ENCODE assay signal across 17 cellular contexts in the genomic region with DNA sequence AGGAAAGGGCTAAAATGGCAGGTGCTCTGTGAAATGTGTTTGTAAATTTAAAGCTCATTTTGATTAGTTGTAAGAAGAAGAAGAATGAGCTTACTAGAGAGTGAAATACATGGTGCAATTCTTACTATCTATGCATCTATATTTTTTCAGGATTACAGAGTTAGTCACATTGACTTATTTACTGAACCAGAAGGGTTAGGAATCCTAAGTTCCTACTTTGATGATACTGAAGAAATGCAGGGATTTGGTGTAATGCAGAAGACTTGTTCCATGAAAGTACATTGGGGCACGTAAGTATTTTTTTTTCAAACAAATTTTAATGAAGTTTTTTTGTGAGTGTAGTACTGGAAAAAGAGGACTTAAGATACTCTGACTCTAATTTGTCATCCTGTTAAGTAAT.
A peak's percentile ranks its signal among the peaks of the same experiment; 100 is the strongest.
DNase-seq lines count a peak whose midpoint lies in the region; ATAC-seq, FAIRE-seq and TF ChIP-seq lines count a peak whose summit lies in the region.
"Had no signal": no experiment of that assay in that cellular context is flagged by ENCODE, and none has a peak within 500 bp of the region (broad histone marks: within the 10 kb centered on the region; RNA-seq: fewer than 3 reads in every experiment).

No MANE protein-coding gene starts in this region.

- peak; percentile 17 for FAIRE-seq in astrocyte (lab: Jason Lieb, UNC)

- WGBS in mammary epithelial cell (ENCODE audit: low coverage, missing lambda C conversion rate): 75% methylated on average over 1 of the region's 1 CpG

- H2AFZ ChIP-seq in mammary epithelial cell (ENCODE audit: low read depth, low read length): no peak overlapping the region
- H2AFZ ChIP-seq in PC-3 (ENCODE audit: low read length): no peak overlapping the region
- H2AFZ ChIP-seq in astrocyte (ENCODE audit: low read depth, low read length): no peak overlapping the region

- peaks cover 48% of the 10 kb centered on the region for H3K79me2 ChIP-seq in mammary epithelial cell (ENCODE audit: insufficient read depth, low read length)
- peaks cover 16% of the 10 kb centered on the region for H3K79me2 ChIP-seq in PC-3 (ENCODE audit: low read length)
- no peaks in the 10 kb centered on the region for H3K79me2 ChIP-seq in astrocyte (ENCODE audit: insufficient read depth, low read length)

- no peak overlapping the region for H3K4me3 ChIP-seq in mammary epithelial cell (replicated peaks in 1 of 3; ENCODE audit: insufficient read depth in 1 of 3, low read depth in 2 of 3, low read length in 3 of 3)
- H3K4me3 ChIP-seq in PC-3 (ENCODE audit: low read length): no peak overlapping the region
- no peak overlapping the region for H3K4me3 ChIP-seq in astrocyte (ENCODE audit: insufficient read depth, low read depth, low read length)
- H3K4me3 ChIP-seq: HAP-1 had no signal

- H3K27ac Mint-ChIP-seq in MCF 10A (ENCODE audit: low read depth, unreplicated experiment): peak overlapping the region; percentile 96
- no peak overlapping the region for H3K27ac Mint-ChIP-seq in astrocyte (ENCODE audit: unreplicated experiment)
- H3K27ac Mint-ChIP-seq in osteocyte (ENCODE audit: unreplicated experiment): peak overlapping the region; percentile 3

- no peak for TF ChIP-seq CTCF in MCF 10A (IDR thresholded peaks at IDR 0.05; ENCODE audit: unreplicated experiment)
- TF ChIP-seq CTCF in mammary epithelial cell (conservative IDR thresholded peaks at IDR 0.05 in 1 of 2, IDR thresholded peaks at IDR 0.05 in 1 of 2; ENCODE audit: extremely low read depth in 1 of 2, insufficient read depth in 1 of 2, low read depth in 1 of 2, low read length in 2 of 2): no peak
- no peak for TF ChIP-seq CTCF in PC-3 (conservative IDR thresholded peaks at IDR 0.05; ENCODE audit: low read depth, low read length)
- TF ChIP-seq CTCF in astrocyte (IDR thresholded peaks at IDR 0.05; ENCODE audit: insufficient read depth, low read depth, low read length): no peak
- no peak for TF ChIP-seq CTCF in osteocyte (IDR thresholded peaks at IDR 0.05)

- no peaks in the 10 kb centered on the region for H3K9me2 ChIP-seq in PC-3 (replicated peaks; ENCODE audit: low read length)

- H3K4me3 Mint-ChIP-seq in MCF 10A (ENCODE audit: unreplicated experiment) (no peak overlapping the region), astrocyte (ENCODE audit: unreplicated experiment) (no peak overlapping the region), osteocyte (ENCODE audit: unreplicated experiment) (no peak overlapping the region)

- H3K4me1 ChIP-seq in mammary epithelial cell (ENCODE audit: insufficient read depth, low read length) (peaks cover 51% of the 10 kb centered on the region), PC-3 (ENCODE audit: insufficient read depth, low read length) (peaks cover 48% of the 10 kb centered on the region), astrocyte (ENCODE audit: insufficient read depth, low read length) (peaks cover 17% of the 10 kb centered on the region)

- no peak overlapping the region for H3K9ac ChIP-seq in mammary epithelial cell (ENCODE audit: insufficient read depth, low read length)
- no peak overlapping the region for H3K9ac ChIP-seq in PC-3 (ENCODE audit: low read length)
- no peak overlapping the region for H3K9ac ChIP-seq in astrocyte (ENCODE audit: low read length)

- no peaks in the 10 kb centered on the region for H3K9me3 ChIP-seq in mammary epithelial cell (replicated peaks; ENCODE audit: insufficient read depth, low read length)
- H3K9me3 ChIP-seq in PC-3 (ENCODE audit: low read length): no peaks in the 10 kb centered on the region
- no peaks in the 10 kb centered on the region for H3K9me3 ChIP-seq in astrocyte (ENCODE audit: insufficient read depth, low read depth, low read length)
- H3K9me3 ChIP-seq: HAP-1 had no signal

- peaks cover 88% of the 10 kb centered on the region for H3K36me3 Mint-ChIP-seq in MCF 10A (ENCODE audit: insufficient read depth, unreplicated experiment)
- no peaks in the 10 kb centered on the region for H3K36me3 Mint-ChIP-seq in astrocyte (ENCODE audit: low read depth, unreplicated experiment)
- H3K36me3 Mint-ChIP-seq in osteocyte (ENCODE audit: unreplicated experiment): no peaks in the 10 kb centered on the region

- H3K4me1 Mint-ChIP-seq in MCF 10A (ENCODE audit: insufficient read depth, unreplicated experiment) (peaks cover 45% of the 10 kb centered on the region), astrocyte (ENCODE audit: low read depth, unreplicated experiment) (peaks cover 25% of the 10 kb centered on the region), osteocyte (ENCODE audit: unreplicated experiment) (peaks cover 32% of the 10 kb centered on the region)

- H3K4me2 ChIP-seq in mammary epithelial cell (ENCODE audit: insufficient read depth, low read depth, low read length): no peak overlapping the region
- no peak overlapping the region for H3K4me2 ChIP-seq in PC-3 (ENCODE audit: low read length)
- peak overlapping the region; percentile 16 for H3K4me2 ChIP-seq in astrocyte (ENCODE audit: low read length)

- H3K36me3 ChIP-seq in mammary epithelial cell (ENCODE audit: insufficient read depth, low read length) (peaks cover 18% of the 10 kb centered on the region), PC-3 (ENCODE audit: low read depth, low read length) (peaks cover 18% of the 10 kb centered on the region), astrocyte (ENCODE audit: insufficient read depth, low read length) (no peaks in the 10 kb centered on the region)
- H3K36me3 ChIP-seq: HAP-1 had no signal

- H3K27ac ChIP-seq in mammary epithelial cell (ENCODE audit: insufficient read depth, low read depth, low read length) (no peak overlapping the region), PC-3 (ENCODE audit: low read length) (0 out of 2 replicates have a peak overlapping the region, but pooled peaks have one; percentile 97), astrocyte (ENCODE audit: low read depth, low read length) (no peak overlapping the region)

- H3K27me3 ChIP-seq in mammary epithelial cell (ENCODE audit: insufficient read depth, low read length) (no peaks in the 10 kb centered on the region), PC-3 (ENCODE audit: low read length) (no peaks in the 10 kb centered on the region), astrocyte (ENCODE audit: insufficient read depth, low read length) (no peaks in the 10 kb centered on the region)

- H3K27me3 Mint-ChIP-seq in MCF 10A (ENCODE audit: insufficient read depth, unreplicated experiment) (no peaks in the 10 kb centered on the region), astrocyte (ENCODE audit: low read depth, unreplicated experiment) (no peaks in the 10 kb centered on the region), osteocyte (ENCODE audit: unreplicated experiment) (no peaks in the 10 kb centered on the region)
- H3K27me3 Mint-ChIP-seq: CD4-positive, alpha-beta memory T cell had no signal

- ATAC-seq in PC-3: no peak
- no peak for ATAC-seq in HG02970 (IDR thresholded peaks at IDR 0.05; ENCODE audit: low FRiP score, unreplicated experiment)
- ATAC-seq: Right ventricle myocardium inferior had no signal

- intact Hi-C loops in MCF 10A (cut with micrococcal nuclease): no loop called here
- intact Hi-C loops in mammary epithelial cell (cut with micrococcal nuclease): no loop called here
- intact Hi-C loops in PC-3 (cut with micrococcal nuclease): no loop called here

- no peaks in the 10 kb centered on the region for H3K9me3 Mint-ChIP-seq in MCF 10A (ENCODE audit: unreplicated experiment)
- H3K9me3 Mint-ChIP-seq in astrocyte (ENCODE audit: unreplicated experiment): no peaks in the 10 kb centered on the region
- H3K9me3 Mint-ChIP-seq in osteocyte (ENCODE audit: unreplicated experiment): no peaks in the 10 kb centered on the region
- H3K9me3 Mint-ChIP-seq: CD4-positive, alpha-beta memory T cell had no signal

- CTCF ChIA-PET in MCF 10A (lab: Yijun Ruan, JAX) (interaction anchor here (0.9 kb wide), 1 partner anchor 32 kb away, joined by 4 read pairs; no protein-coding TSS in a partner anchor), mammary epithelial cell (lab: Charles Lee; ENCODE audit: low non-redundant PET) (no interaction called here), PC-3 (lab: Charles Lee) (no interaction called here)

- in situ Hi-C loops in mammary epithelial cell (cut with MboI; ENCODE audit: low sequenced_read_pairs in 2 of 2): no loop called here

- POLR2A ChIA-PET in MCF 10A (lab: Yijun Ruan, JAX) (interaction anchor here (0.6 to 4.0 kb wide), 8 partner anchors 10 to 191 kb away, joined by 3 to 27 read pairs (median 4); no protein-coding TSS in a partner anchor), PC-3 (lab: Charles Lee; ENCODE audit: unreplicated experiment) (no interaction called here)

- H4K20me1 ChIP-seq in mammary epithelial cell (ENCODE audit: insufficient read depth, low read length) (no peaks in the 10 kb centered on the region), PC-3 (ENCODE audit: low read length) (no peaks in the 10 kb centered on the region), astrocyte (ENCODE audit: insufficient read depth, low read length) (no peaks in the 10 kb centered on the region)

- BruUV-seq in MCF 10A (replicated peaks; lab: Mats Ljungman, UMichigan) (no TSS peak), mammary epithelial cell (replicated peaks; lab: Mats Ljungman, UMichigan) (no TSS peak), PC-3 (replicated peaks; lab: Mats Ljungman, UMichigan) (no TSS peak)

- dilution Hi-C loops in mammary epithelial cell (cut with HindIII; ENCODE audit: low sequenced_read_pairs): no loop called here

- peaks cover 8% of the 10 kb centered on the region for H3F3A ChIP-seq in PC-3 (ENCODE audit: low read length, unreplicated experiment)

- no peak for DNase-seq in MCF 10A (ENCODE audit: unreplicated experiment)
- DNase-seq in mammary epithelial cell: no peak
- DNase-seq in PC-3: no peak
- DNase-seq in astrocyte (ENCODE audit: low read depth): no peak
- no peak for DNase-seq in osteocyte (ENCODE audit: extremely low spot score, unreplicated experiment)
- no peak for DNase-seq in activated CD8-positive, alpha-beta memory T cell treated with anti-CD3 and anti-CD28 coated beads, Interleukin-2, amount 50 U/mL, for 48 hours
- DNase-seq in AG08395 (ENCODE audit: low spot score): no peak
- DNase-seq: ACHN; CD4-positive, alpha-beta memory T cell; KG1; NCI-H1048; NCI-H146; NCI-H2081; NCI-H510A treated with DMSO at 0.1 percent for 48 hours had no signal
